8 cellular contexts compared by ENCODE assay signal in the genomic region with DNA sequence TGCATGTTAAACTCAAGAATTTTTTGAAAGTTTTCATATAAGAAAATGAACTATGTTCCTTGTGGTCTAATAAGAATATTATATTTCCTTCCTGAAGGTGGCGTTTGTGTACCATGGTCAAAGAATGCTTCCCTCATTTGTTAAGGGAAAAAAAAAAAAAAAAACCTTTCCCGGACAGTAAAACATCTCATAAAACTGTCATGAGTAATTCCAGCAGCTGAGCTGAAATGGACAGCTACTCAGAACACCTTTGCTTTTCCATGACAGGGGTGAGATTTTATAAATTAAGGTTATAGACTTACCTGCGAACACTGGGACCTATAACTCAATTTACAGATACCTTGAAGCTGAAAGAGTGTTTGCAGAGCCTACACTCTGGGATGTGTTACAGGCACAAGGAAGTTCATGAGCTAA.
DNase-seq lines count a peak whose midpoint lies in the region; ATAC-seq and TF ChIP-seq lines count a peak whose summit lies in the region.

No MANE protein-coding gene starts in this region.

- no peak for TF ChIP-seq POLR2A in testis (IDR thresholded peaks at IDR 0.05)

- no peak overlapping the region for H3K4me3 ChIP-seq in Jurkat, Clone E6-1 (ENCODE audit: low read length)
- H3K4me3 ChIP-seq in heart right ventricle, result no peak overlapping the region
- no peak overlapping the region for H3K4me3 ChIP-seq in testis

- H3K27ac ChIP-seq in heart right ventricle (no peak overlapping the region), testis (no peak overlapping the region)

- peaks cover 0 to 7% (median 4%) of the 10 kb centered on the region in 9 donors for H3K4me1 ChIP-seq in heart right ventricle
- H3K4me1 ChIP-seq in testis, result no peaks in the 10 kb centered on the region

- peaks cover 0 to 2% (median 1%) of the 10 kb centered on the region in 3 donors for H3K27me3 Mint-ChIP-seq in CD14-positive monocyte (ENCODE audit: low read depth in 3 of 3)

- ATAC-seq in SK-N-SH treated with all-trans-retinoic acid at 6 μM for 48 hours (peak; percentile 65; the same call in 2 of the 3 replicates), heart right ventricle (peak in 6 of 8 donors; percentile 43 to 61 (median 52))

- H3K36me3 Mint-ChIP-seq in CD14-positive monocyte, result no peaks in the 10 kb centered on the region

- peaks cover 2 to 5% (median 4%) of the 10 kb centered on the region in 7 donors for H3K9me3 Mint-ChIP-seq in CD14-positive monocyte

- DNase-seq in CD14-positive monocyte (ENCODE audit: low spot score) (no peak), heart right ventricle (no peak), testis (no peak), T-helper 1 cell (no peak)
- peak; percentile 28 for DNase-seq in Jurkat, Clone E6-1 (ENCODE audit: low read depth, low spot score)
- no peak for DNase-seq in activated CD8-positive, alpha-beta memory T cell treated with anti-CD3 and anti-CD28 coated beads for 24 hours
- no peak for DNase-seq in activated CD4-positive, alpha-beta T cell treated with anti-CD3 and anti-CD28 coated beads, Interleukin-2, amount 50 U/mL, for 48 hours

- 31% methylated on average over 3 of the region's 3 CpGs for WGBS in heart right ventricle, 2 donors
- 40 to 41% methylated on average over 3 of the region's 3 CpGs for WGBS in testis, 2 donors

- H3K4me3 Mint-ChIP-seq in CD14-positive monocyte, result no peak overlapping the region

- H3K36me3 ChIP-seq in heart right ventricle (no peaks in the 10 kb centered on the region), testis (ENCODE audit: low read depth, missing control alignments) (no peaks in the 10 kb centered on the region)

- peaks cover 16% of the 10 kb centered on the region for H3K4me1 Mint-ChIP-seq in CD14-positive monocyte

- H3K27me3 ChIP-seq in heart right ventricle (no peaks in the 10 kb centered on the region), testis (no peaks in the 10 kb centered on the region)

- H3K9me3 ChIP-seq in heart right ventricle (peaks cover 0 to 5% (median 0%) of the 10 kb centered on the region in 11 donors), testis (no peaks in the 10 kb centered on the region)

- peak; percentile 56 for TF ChIP-seq CTCF in CD14-positive monocyte (IDR thresholded peaks at IDR 0.05)
- TF ChIP-seq CTCF in heart right ventricle (IDR thresholded peaks at IDR 0.05), result peak; percentile 28 to 66 (median 50)
- TF ChIP-seq CTCF in testis (IDR thresholded peaks at IDR 0.05), result peak; percentile 26 to 52 (median 36)

- intact Hi-C loops in CD14-positive monocyte (cut with micrococcal nuclease) (loop anchor here (2.0 to 5.0 kb wide), 2 partner anchors 277 to 278 kb away; no protein-coding TSS in a partner anchor), heart right ventricle (cut with DNase I) (loop anchor here (1.0 to 10.0 kb wide), 9 partner anchors 90 to 450 kb away; a partner anchor contains a TSS), testis (cut with DNase I; ENCODE audit: low total_unique reads) (loop anchor here (5.0 kb wide), 1 partner anchor 277 kb away; no protein-coding TSS in a partner anchor)

- H3K27ac Mint-ChIP-seq in CD14-positive monocyte, result no peak overlapping the region

TF ChIP-seq in SK-N-SH treated with all-trans-retinoic acid at 6 μM for 48 hours, 23 proteins besides CTCF, POLR2A, EP300 and RAD21:
- TF ChIP-seq GLIS3 (CRISPR knock-in tag; IDR thresholded peaks at IDR 0.05) (no peak), TCF4 (CRISPR knock-in tag; IDR thresholded peaks at IDR 0.05; ENCODE audit: borderline replicate concordance) (no peak), ZC3H10 (CRISPR knock-in tag; IDR thresholded peaks at IDR 0.05) (no peak)
